ENCODE assay signal across 8 cellular contexts in the genomic region with DNA sequence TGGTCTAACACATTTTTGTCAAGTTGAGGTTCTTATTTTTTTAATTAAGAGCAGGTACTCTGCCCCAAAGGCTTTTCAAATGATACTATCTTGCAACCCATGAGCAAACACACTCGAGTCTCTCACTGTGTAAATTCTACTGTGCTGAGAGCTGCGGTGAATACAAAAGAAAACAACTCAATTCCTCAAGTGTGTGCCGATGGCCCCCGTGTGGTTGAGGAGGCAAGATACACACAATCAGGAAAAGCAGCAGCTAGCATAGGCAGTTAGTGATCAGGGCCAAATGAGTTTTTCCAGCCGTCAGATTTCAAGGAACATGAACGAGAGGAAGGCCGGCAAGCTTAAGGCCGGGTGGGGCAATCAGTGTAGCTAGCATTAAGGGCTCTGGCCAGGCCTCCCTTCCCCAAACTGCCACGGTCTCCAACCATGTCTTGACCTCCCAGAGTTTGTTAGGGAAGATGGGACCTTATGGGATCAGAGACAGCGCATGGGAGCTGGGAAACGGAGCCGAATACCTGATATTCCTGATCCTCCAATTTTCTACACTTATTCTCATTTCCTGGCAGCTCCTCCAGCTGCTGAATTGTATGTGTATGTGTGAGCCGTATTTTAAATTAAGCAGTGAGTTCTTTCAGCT. TPM values are rescaled to one million over a fixed set of nuclear protein-coding genes. Genes with fewer than 3 reads are reported as not detected.
DNase-seq lines count a peak whose midpoint lies in the region; ATAC-seq and TF ChIP-seq lines count a peak whose summit lies in the region.

No MANE protein-coding gene starts in this region.

- H3K27me3 ChIP-seq in body of pancreas: no peaks in the 10 kb centered on the region
- H3K27me3 ChIP-seq in lung (ENCODE audit: control insufficient read depth, insufficient read depth): no peaks in the 10 kb centered on the region
- no peaks in the 10 kb centered on the region for H3K27me3 ChIP-seq in vagina

- 37 to 39% methylated on average over 12 to 13 of the region's 13 CpGs for whole genome bisulfite sequencing in body of pancreas, 2 donors
- 42 to 53% methylated on average over 13 of the region's 13 CpGs for WGBS in lung, 2 donors

- H3K4me1 ChIP-seq in body of pancreas (peaks cover 27% of the 10 kb centered on the region), lung (ENCODE audit: control insufficient read depth in 2 of 2, insufficient read depth in 2 of 2, low read length in 2 of 2) (no peaks in the 10 kb centered on the region), vagina (no peaks in the 10 kb centered on the region)

- no peak overlapping the region for H3K27ac ChIP-seq in body of pancreas
- peak overlapping the region in 1 of 2 donors; percentile 32 for H3K27ac ChIP-seq in lung (ENCODE audit: low read depth in 1 of 2, low read length in 1 of 2)
- H3K27ac ChIP-seq in vagina: no peak overlapping the region

- TF ChIP-seq POLR2A in NB4 (IDR thresholded peaks at IDR 0.05; ENCODE audit: extremely low read depth, insufficient read length) (no peak), body of pancreas (IDR thresholded peaks at IDR 0.05) (no peak), vagina (IDR thresholded peaks at IDR 0.05) (no peak)

- no peak for ATAC-seq in body of pancreas
- peak; percentile 67 for ATAC-seq in lung (ENCODE audit: insufficient read depth, low FRiP score)
- ATAC-seq in HG03442 (IDR thresholded peaks at IDR 0.05; ENCODE audit: unreplicated experiment): no peak

- intact Hi-C loops in body of pancreas (cut with DNase I): no loop called here
- intact Hi-C loops in vagina (cut with DNase I): no loop called here

- H3K4me3 ChIP-seq in NB4 (ENCODE audit: low read depth, low read length): no peak overlapping the region
- no peak overlapping the region for H3K4me3 ChIP-seq in body of pancreas
- no peak overlapping the region for H3K4me3 ChIP-seq in lung
- H3K4me3 ChIP-seq in vagina: no peak overlapping the region

- no peaks in the 10 kb centered on the region for H3K36me3 ChIP-seq in body of pancreas (replicated peaks in 1 of 2; ENCODE audit: insufficient read depth in 1 of 2, low read depth in 2 of 2)
- H3K36me3 ChIP-seq in lung (ENCODE audit: control insufficient read depth in 2 of 2, insufficient read depth in 2 of 2, low read length in 2 of 2): no peaks in the 10 kb centered on the region
- H3K36me3 ChIP-seq in vagina: no peaks in the 10 kb centered on the region

- TF ChIP-seq CTCF in NB4 (IDR thresholded peaks at IDR 0.05; ENCODE audit: low read depth, low read length): no peak
- TF ChIP-seq CTCF in body of pancreas (IDR thresholded peaks at IDR 0.05): peak in 5 of 7 experiments; percentile 10 to 45 (median 37)
- no peak for TF ChIP-seq CTCF in lung (IDR thresholded peaks at IDR 0.05; ENCODE audit: control extremely low read depth, extremely low read depth)
- TF ChIP-seq CTCF in vagina (IDR thresholded peaks at IDR 0.05): peak in 1 of 3 experiments; percentile 22

- DNase-seq in DMS53 (lab: John Stamatoyannopoulos, UW) (peak; percentile 85), NB4 (ENCODE audit: low read depth) (peak; percentile 5), body of pancreas (peak in 3 of 4 donors; percentile 21 to 53 (median 43)), lung (ENCODE audit: low spot score) (peak; percentile 57), vagina (ENCODE audit: extremely low spot score in 2 of 2) (no peak), foreskin melanocyte (no peak)
- DNase-seq in stimulated activated naive CD4-positive, alpha-beta T cell treated with Interleukin-2 at 50 U/mL for 16 hours (lab: John Stamatoyannopoulos, UW): no peak

- no peaks in the 10 kb centered on the region for H3K9me3 ChIP-seq in body of pancreas
- H3K9me3 ChIP-seq in lung (ENCODE audit: control insufficient read depth in 2 of 2, insufficient read depth in 1 of 2, low read length in 1 of 2): no peaks in the 10 kb centered on the region
- H3K9me3 ChIP-seq in vagina: no peaks in the 10 kb centered on the region

RNA-seq across cellular contexts. Expression of a gene that starts 59.7 kb away (rescaled TPM):
- total RNA-seq in body of pancreas (not detected), lung (under 1 TPM; 0.06 to 0.34 TPM), vagina (not detected)
- under 1 TPM; 0.02 to 0.06 TPM for polyA plus RNA-seq in lung

Comparison
In these comparisons a context has a peak if more than half of its experiments do, and no peak if none do; other contexts are left out.
1. DNase-seq: peak in DMS53 (single experiment), NB4 (single experiment), body of pancreas (3 of 4) and lung (single experiment); none in stimulated activated naive CD4-positive, alpha-beta T cell treated with Interleukin-2 at 50 U/mL for 16 hours (single experiment), vagina (0 of 2) and foreskin melanocyte (single experiment).
2. CTCF ChIP-seq: peak in body of pancreas (5 of 7); none in NB4 (single experiment) and lung (single experiment).